25 cellular contexts compared by ENCODE assay signal in genomic region chr2:11617527-11617926, GRCh38. TPM values are rescaled to one million over a fixed set of nuclear protein-coding genes. Genes with fewer than 3 reads are reported as not detected.
"Had no signal": no experiment of that assay in that cellular context is flagged by ENCODE, and none has a peak within 500 bp of the region (broad histone marks: within the 10 kb centered on the region; RNA-seq: fewer than 3 reads in every experiment).

No MANE protein-coding gene starts in this region.

- FAIRE-seq: astrocyte had no signal

- H3K4me1 ChIP-seq: Peyer's patch, SJCRH30 had no signal

- H3K27ac ChIP-seq: Peyer's patch, RWPE1, SJCRH30 had no signal

- H3K36me3 ChIP-seq: Peyer's patch, SJCRH30 had no signal

- H3K27me3 Mint-ChIP-seq: activated CD8-positive, alpha-beta T cell treated with anti-CD3 and anti-CD28 coated beads for 36 hours; activated naive CD4-positive, alpha-beta T cell treated with anti-CD3 and anti-CD28 coated beads, Interleukin-2, amount 50 U/mL, for 24 hours; brain had no signal

- H3K27me3 ChIP-seq: Peyer's patch, SJCRH30 had no signal

- DNase-seq: activated CD4-positive, alpha-beta T cell treated with anti-CD3 and anti-CD28 coated beads for 4 hours; activated CD8-positive, alpha-beta memory T cell treated with anti-CD3 and anti-CD28 coated beads, Interleukin-2, amount 50 U/mL, for 4 hours; activated CD8-positive, alpha-beta T cell treated with anti-CD3 and anti-CD28 coated beads for 36 hours; activated naive CD4-positive, alpha-beta T cell; activated T-cell treated with anti-CD3 and anti-CD28 coated beads, Interleukin-2, amount 50 U/mL, for 1 hour; amygdala; KG1; NCI-H1048; NCI-H146; NCI-H187 treated with DMSO at 0.1 percent for 48 hours; NCI-H2081 treated with DMSO at 0.1 percent for 48 hours; NCI-H446; NCI-H524; Peyer's patch; Right ventricle myocardium superior; SJCRH30; SW 1271 had no signal

- ATAC-seq: activated CD4-positive, CD25-positive, alpha-beta regulatory T cell treated with anti-CD3 and anti-CD28 coated beads, Interleukin-2, amount 50 U/mL, for 24 hours; activated CD8-positive, alpha-beta T cell treated with anti-CD3 and anti-CD28 coated beads for 36 hours; SK-N-SH treated with all-trans-retinoic acid at 6 μM for 48 hours had no signal

- H3K27ac Mint-ChIP-seq: activated CD8-positive, alpha-beta T cell treated with anti-CD3 and anti-CD28 coated beads for 36 hours; activated naive CD4-positive, alpha-beta T cell treated with anti-CD3 and anti-CD28 coated beads, Interleukin-2, amount 50 U/mL, for 24 hours had no signal

- H3K9me3 Mint-ChIP-seq: activated CD8-positive, alpha-beta T cell treated with anti-CD3 and anti-CD28 coated beads for 36 hours; activated naive CD4-positive, alpha-beta T cell treated with anti-CD3 and anti-CD28 coated beads, Interleukin-2, amount 50 U/mL, for 24 hours; brain had no signal

- H3K4me3 Mint-ChIP-seq: activated CD8-positive, alpha-beta T cell treated with anti-CD3 and anti-CD28 coated beads for 36 hours; activated naive CD4-positive, alpha-beta T cell treated with anti-CD3 and anti-CD28 coated beads, Interleukin-2, amount 50 U/mL, for 24 hours; brain had no signal

- H3K36me3 Mint-ChIP-seq: activated naive CD4-positive, alpha-beta T cell treated with anti-CD3 and anti-CD28 coated beads, Interleukin-2, amount 50 U/mL, for 24 hours had no signal

- H3K4me3 ChIP-seq: Peyer's patch, SJCRH30 had no signal

- H3K4me1 Mint-ChIP-seq: activated naive CD4-positive, alpha-beta T cell treated with anti-CD3 and anti-CD28 coated beads, Interleukin-2, amount 50 U/mL, for 24 hours; brain had no signal

- H3K9me3 ChIP-seq: Peyer's patch, SJCRH30 had no signal

RNA-seq across cellular contexts. Expression of gene NTSR2, which starts 52.5 kb away (rescaled TPM):
- total RNA-seq: activated CD8-positive, alpha-beta T cell treated with anti-CD3 and anti-CD28 coated beads for 36 hours; astrocyte; LHCN-M2; Peyer's patch; SJCRH30; T-helper 1 cell treated with Interleukin-12 subunit alpha and Interleukin-12 subunit beta and Interleukin-4 antibody, amounts not matched to agents 30 ng/mL and 1 ng/mL, for 36 hours had no signal
